ENCODE assay signal across 1 cellular context in the genomic region with DNA sequence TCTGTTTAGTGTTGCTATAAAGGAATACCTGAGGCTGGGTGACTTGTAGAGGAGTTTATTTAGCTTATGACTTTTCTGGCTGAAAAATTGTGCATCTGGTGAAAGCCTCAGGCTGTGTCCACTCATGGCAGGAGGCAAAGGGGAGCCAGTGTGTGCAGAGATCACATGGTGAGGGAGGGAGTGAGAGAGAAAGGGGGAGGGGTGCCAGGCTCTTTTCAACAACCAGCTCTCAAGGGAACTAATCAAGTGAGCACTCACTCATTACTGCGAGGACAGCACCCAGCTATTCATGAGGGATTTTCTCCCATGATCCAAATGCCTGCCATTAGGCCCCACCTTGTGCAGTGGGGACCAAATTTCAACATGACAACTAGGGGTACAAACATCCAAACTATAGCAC.
TF ChIP-seq lines count a peak whose summit lies in the region.

No MANE protein-coding gene starts in this region.

TF ChIP-seq in neural cell, 6 proteins besides CTCF, POLR2A, EP300 and RAD21 (continued from another document):
- TF ChIP-seq, protein P1, sequence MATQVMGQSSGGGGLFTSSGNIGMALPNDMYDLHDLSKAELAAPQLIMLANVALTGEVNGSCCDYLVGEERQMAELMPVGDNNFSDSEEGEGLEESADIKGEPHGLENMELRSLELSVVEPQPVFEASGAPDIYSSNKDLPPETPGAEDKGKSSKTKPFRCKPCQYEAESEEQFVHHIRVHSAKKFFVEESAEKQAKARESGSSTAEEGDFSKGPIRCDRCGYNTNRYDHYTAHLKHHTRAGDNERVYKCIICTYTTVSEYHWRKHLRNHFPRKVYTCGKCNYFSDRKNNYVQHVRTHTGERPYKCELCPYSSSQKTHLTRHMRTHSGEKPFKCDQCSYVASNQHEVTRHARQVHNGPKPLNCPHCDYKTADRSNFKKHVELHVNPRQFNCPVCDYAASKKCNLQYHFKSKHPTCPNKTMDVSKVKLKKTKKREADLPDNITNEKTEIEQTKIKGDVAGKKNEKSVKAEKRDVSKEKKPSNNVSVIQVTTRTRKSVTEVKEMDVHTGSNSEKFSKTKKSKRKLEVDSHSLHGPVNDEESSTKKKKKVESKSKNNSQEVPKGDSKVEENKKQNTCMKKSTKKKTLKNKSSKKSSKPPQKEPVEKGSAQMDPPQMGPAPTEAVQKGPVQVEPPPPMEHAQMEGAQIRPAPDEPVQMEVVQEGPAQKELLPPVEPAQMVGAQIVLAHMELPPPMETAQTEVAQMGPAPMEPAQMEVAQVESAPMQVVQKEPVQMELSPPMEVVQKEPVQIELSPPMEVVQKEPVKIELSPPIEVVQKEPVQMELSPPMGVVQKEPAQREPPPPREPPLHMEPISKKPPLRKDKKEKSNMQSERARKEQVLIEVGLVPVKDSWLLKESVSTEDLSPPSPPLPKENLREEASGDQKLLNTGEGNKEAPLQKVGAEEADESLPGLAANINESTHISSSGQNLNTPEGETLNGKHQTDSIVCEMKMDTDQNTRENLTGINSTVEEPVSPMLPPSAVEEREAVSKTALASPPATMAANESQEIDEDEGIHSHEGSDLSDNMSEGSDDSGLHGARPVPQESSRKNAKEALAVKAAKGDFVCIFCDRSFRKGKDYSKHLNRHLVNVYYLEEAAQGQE (IDR thresholded peaks at IDR 0.05; ENCODE audit: borderline replicate concordance): no peak
